Comparison of ENCODE assay signal across 8 cellular contexts in genomic region chr12:67630373-67631088, GRCh38. TPM values are rescaled to one million over a fixed set of nuclear protein-coding genes. Genes with fewer than 3 reads are reported as not detected.
DNase-seq lines count a peak whose midpoint lies in the region; ATAC-seq and TF ChIP-seq lines count a peak whose summit lies in the region.

No MANE protein-coding gene starts in this region.

- TF ChIP-seq CTCF in SK-N-SH (IDR thresholded peaks at IDR 0.05), result no peak
- TF ChIP-seq CTCF in lower leg skin (IDR thresholded peaks at IDR 0.05), result no peak

- TF ChIP-seq RAD21 in SK-N-SH (IDR thresholded peaks at IDR 0.05; ENCODE audit: low read length), result no peak

- H3K9me3 ChIP-seq in SK-N-SH, result no peaks in the 10 kb centered on the region

- TF ChIP-seq POLR2A in lower leg skin (IDR thresholded peaks at IDR 0.05), result no peak

- peaks cover 0 to 2% of the 10 kb centered on the region in 2 experiments; a peak in 1 of 4 replicates for H3K4me1 ChIP-seq in SK-N-SH (ENCODE audit: control insufficient read depth in 1 of 2, insufficient read depth in 2 of 2, low read depth in 1 of 2, low read length in 1 of 2)

- CTCF ChIA-PET in SK-N-SH (lab: Yijun Ruan, JAX), result interaction anchor here (1.0 to 1.3 kb wide), 3 partner anchors 12 to 20 kb away, joined by 3 read pairs; no protein-coding TSS in a partner anchor

- intact Hi-C loops in lower leg skin (cut with DNase I; ENCODE audit: low total_unique reads), result no loop called here

- no peak overlapping the region for H2AFZ ChIP-seq in SK-N-SH (ENCODE audit: low read depth)

- no peak for TF ChIP-seq EP300 in SK-N-SH (IDR thresholded peaks at IDR 0.05; ENCODE audit: borderline replicate concordance in 1 of 2, low read depth in 1 of 2, low read length in 1 of 2)

- no peak overlapping the region for H3K4me2 ChIP-seq in SK-N-SH

- H3K4me3 ChIP-seq in SK-N-SH (ENCODE audit: low read depth in 2 of 2, low read length in 1 of 2), result no peak overlapping the region
- H3K4me3 ChIP-seq in lower leg skin (ENCODE audit: low read depth, poor library complexity, severe bottlenecking), result no peak overlapping the region

- in situ Hi-C loops in G401 (cut with HindIII; ENCODE audit: low sequenced_read_pairs), result no loop called here

- peak; percentile 11 for DNase-seq in NCI-H146 (lab: John Stamatoyannopoulos, UW)
- DNase-seq in NCI-H146 treated with DMSO at 0.1 percent for 48 hours (lab: John Stamatoyannopoulos, UW; ENCODE audit: unreplicated experiment), result no peak
- peak; percentile 15 for DNase-seq in SK-N-SH
- peak in 3 of 4 experiments; percentile 27 to 77 (median 68) for DNase-seq in activated naive CD4-positive, alpha-beta T cell (lab: John Stamatoyannopoulos, UW)
- DNase-seq in lower leg skin (ENCODE audit: low spot score in 2 of 2), result peak; percentile 29 to 86
- peak; percentile 77 for DNase-seq in stimulated activated naive CD4-positive, alpha-beta T cell treated with Interleukin-2 at 50 U/mL for 16 hours (lab: John Stamatoyannopoulos, UW)
- DNase-seq in G401 (ENCODE audit: low spot score), result no peak

- H3K36me3 ChIP-seq in SK-N-SH (replicated peaks in 1 of 2; ENCODE audit: control insufficient read depth in 1 of 2, insufficient read depth in 2 of 2, low read length in 1 of 2), result no peaks in the 10 kb centered on the region

- peak; percentile 98 for ATAC-seq in HG03108 (IDR thresholded peaks at IDR 0.05; ENCODE audit: unreplicated experiment)

- no peaks in the 10 kb centered on the region for H3F3A ChIP-seq in SK-N-SH (replicated peaks; ENCODE audit: insufficient read depth)

- no peak overlapping the region for H3K27ac ChIP-seq in SK-N-SH (ENCODE audit: low read depth in 2 of 2, low read length in 1 of 2)

- no peaks in the 10 kb centered on the region for H4K20me1 ChIP-seq in SK-N-SH (ENCODE audit: insufficient read depth)

- no peak overlapping the region for H3K9ac ChIP-seq in SK-N-SH

- no peaks in the 10 kb centered on the region for H3K9me2 ChIP-seq in SK-N-SH

- H3K27me3 ChIP-seq in SK-N-SH (ENCODE audit: insufficient read depth), result no peaks in the 10 kb centered on the region

- no peaks in the 10 kb centered on the region for H3K79me2 ChIP-seq in SK-N-SH (ENCODE audit: insufficient read depth)

- 70% methylated on average over 7 of the region's 7 CpGs for WGBS in SK-N-SH (ENCODE audit: low lambda C conversion rate)
- 51 to 56% methylated on average over 7 of the region's 7 CpGs for WGBS in lower leg skin, 2 donors

- POLR2A ChIA-PET in SK-N-SH (lab: Yijun Ruan, JAX), result no interaction called here

TF ChIP-seq in SK-N-SH, 30 proteins besides CTCF, POLR2A, EP300 and RAD21:
- TF ChIP-seq NFIC (IDR thresholded peaks at IDR 0.05; ENCODE audit: borderline replicate concordance), result no peak
- TF ChIP-seq ZBTB33 (IDR thresholded peaks at IDR 0.05; ENCODE audit: borderline replicate concordance, low read depth), result no peak
- TF ChIP-seq GABPA (IDR thresholded peaks at IDR 0.05; ENCODE audit: low read depth), result no peak

RNA-seq across cellular contexts. Expression of gene DYRK2, which starts 18.0 kb away (rescaled TPM):
- polyA plus RNA-seq in SK-N-SH (2012; rRNA removed), result 48.8 and 54.2 TPM in 2 replicates
- 35.3 and 45.5 TPM in 2 replicates for polyA plus RNA-seq in SK-N-SH (2012; cell fraction: cytosol; rRNA removed)
- 55.0 and 64.4 TPM in 2 replicates for polyA plus RNA-seq in SK-N-SH (2012; cell fraction: nucleus; rRNA removed)
- 10 to 100 TPM in 3 of 4 donors, 1 to 10 TPM in 1; 8.0 to 16.0 (median 13.2) TPM for total RNA-seq in lower leg skin
- total RNA-seq in G401 (2014; rRNA removed; shearing (Covaris generic)), result 8.9 and 14.8 TPM in 2 replicates

Comparison
In these comparisons a context has a peak if more than half of its experiments do, and no peak if none do; other contexts are left out.
1. DNase-seq: peak in NCI-H146 (single experiment), SK-N-SH (single experiment), activated naive CD4-positive, alpha-beta T cell (3 of 4), lower leg skin (2 of 2) and stimulated activated naive CD4-positive, alpha-beta T cell treated with Interleukin-2 at 50 U/mL for 16 hours (single experiment); none in NCI-H146 treated with DMSO at 0.1 percent for 48 hours (single experiment) and G401 (single experiment).